In the genomic region with DNA sequence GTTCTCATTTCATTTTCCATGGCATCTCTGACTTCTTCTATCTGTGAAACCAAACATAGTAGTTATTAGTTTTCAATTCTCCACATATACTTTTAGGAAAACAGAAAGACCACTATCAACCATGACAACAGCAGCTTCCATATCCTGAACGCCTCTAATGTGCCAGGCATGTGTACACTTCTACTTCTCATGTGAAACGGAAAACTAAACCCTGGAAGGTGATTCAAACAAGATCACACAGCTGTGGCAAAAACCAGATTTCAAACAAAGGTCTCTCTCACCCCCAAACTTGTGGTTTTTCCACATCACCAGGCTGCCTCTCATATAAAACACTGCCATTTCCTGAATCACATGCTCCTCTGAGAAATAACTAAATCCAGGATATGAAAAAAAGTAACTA, we compare ENCODE assay signal across 25 cellular contexts. TPM values are rescaled to one million over a fixed set of nuclear protein-coding genes. Genes with fewer than 3 reads are reported as not detected.
DNase-seq lines count a peak whose midpoint lies in the region; ATAC-seq, FAIRE-seq and TF ChIP-seq lines count a peak whose summit lies in the region.
"Had no signal": no experiment of that assay in that cellular context is flagged by ENCODE, and none has a peak within 500 bp of the region (broad histone marks: within the 10 kb centered on the region; RNA-seq: fewer than 3 reads in every experiment).

No MANE protein-coding gene starts in this region.

- DNase-seq in HepG2 (ENCODE audit: low spot score), result no peak
- no peak for DNase-seq in right lobe of liver
- DNase-seq in activated CD4-positive, alpha-beta memory T cell treated with anti-CD3 and anti-CD28 coated beads for 36 hours, result no peak
- DNase-seq in iris pigment epithelial cell (ENCODE audit: low read depth), result peak; percentile 12
- DNase-seq in stimulated activated naive CD8-positive, alpha-beta T cell treated with anti-CD3 and anti-CD28 coated beads, Interleukin-15, amount 100 ng/mL, for 72 hours, result no peak
- DNase-seq in GM19239 (ENCODE audit: insufficient read length, low spot score), result no peak
- no peak for DNase-seq in mucosa of descending colon
- DNase-seq: activated CD4-positive, CD25-positive, alpha-beta regulatory T cell; activated CD8-positive, alpha-beta memory T cell treated with anti-CD3 and anti-CD28 coated beads for 24 hours; C1 segment of cervical spinal cord; DND-41; H9; hippocampal formation; NCI-H2171 treated with DMSO at 0.1 percent for 48 hours; NCI-H524 treated with DMSO at 0.1 percent for 48 hours; NK-92 treated with Interleukin-12 subunit alpha and Interleukin-12 subunit beta, amount 100 ng/mL, for 24 hours; SHP77 treated with DMSO at 0.1 percent for 48 hours; stimulated activated CD8-positive, alpha-beta memory T cell treated with anti-CD3 and anti-CD28 coated beads, Interleukin-4, amount 100 ng/mL, for 48 hours; upper lobe of right lung had no signal

- no TSS peak for BruUV-seq in HepG2 (replicated peaks; lab: Mats Ljungman, UMichigan)

- H3K79me2 ChIP-seq in HepG2 (ENCODE audit: insufficient read depth, low read length), result no peaks in the 10 kb centered on the region

- in situ Hi-C loops in HepG2 (cut with HindIII; ENCODE audit: extremely low pct_ligation_motif_present, low pct_unique_long_range_greater_than_20kb), result no loop called here

- H3K36me3 Mint-ChIP-seq in activated CD4-positive, alpha-beta memory T cell treated with anti-CD3 and anti-CD28 coated beads for 36 hours, result peaks cover 53% of the 10 kb centered on the region

- TF ChIP-seq POLR2A in HepG2 (IDR thresholded peaks at IDR 0.05; ENCODE audit: insufficient read depth in 1 of 2, low read depth in 2 of 2, low read length in 2 of 2), result no peak
- no peak for TF ChIP-seq POLR2A in right lobe of liver (IDR thresholded peaks at IDR 0.05)

- peaks cover 6% of the 10 kb centered on the region for H3K4me1 Mint-ChIP-seq in activated CD4-positive, alpha-beta memory T cell treated with anti-CD3 and anti-CD28 coated beads for 36 hours (ENCODE audit: low read depth)
- H3K4me1 Mint-ChIP-seq in stimulated activated naive CD8-positive, alpha-beta T cell treated with anti-CD3 and anti-CD28 coated beads, Interleukin-15, amount 100 ng/mL, for 72 hours, result peaks cover 7% of the 10 kb centered on the region
- H3K4me1 Mint-ChIP-seq: central memory CD8-positive, alpha-beta T cell; nephron had no signal

- POLR2A ChIA-PET in HepG2 (lab: Yijun Ruan, JAX), result no interaction called here
- POLR2A ChIA-PET in activated CD4-positive, alpha-beta memory T cell treated with anti-CD3 and anti-CD28 coated beads for 36 hours (lab: Charles Lee), result interaction anchor here (1.3 kb wide), 1 partner anchor 48 kb away, joined by 3 read pairs; the partner anchor contains the start of gene IMMT

- 98% methylated on average over 2 of the region's 2 CpGs for WGBS in HepG2 (ENCODE audit: low lambda C conversion rate)
- 87% methylated on average over 2 of the region's 2 CpGs for WGBS in right lobe of liver (ENCODE audit: insufficient coverage, low coverage, low lambda C conversion rate, missing lambda C conversion rate)

- H3K27me3 ChIP-seq in HepG2 (ENCODE audit: control insufficient read depth in 1 of 2, insufficient read depth in 2 of 2, low read length in 2 of 2) (no peaks in the 10 kb centered on the region), right lobe of liver (no peaks in the 10 kb centered on the region)
- H3K27me3 ChIP-seq: upper lobe of right lung had no signal

- H3K36me3 ChIP-seq in HepG2 (replicated peaks in 1 of 2; ENCODE audit: control insufficient read depth in 1 of 2, insufficient read depth in 2 of 2, low read length in 2 of 2), result peaks cover 40 to 80% of the 10 kb centered on the region in 2 experiments
- H3K36me3 ChIP-seq in right lobe of liver, result peaks cover 0 to 87% (median 47%) of the 10 kb centered on the region in 4 donors
- H3K36me3 ChIP-seq in mucosa of descending colon (ENCODE audit: low read depth), result peaks cover 15% of the 10 kb centered on the region

- FAIRE-seq in HepG2 (lab: Jason Lieb, UNC) (no peak), GM19239 (lab: Jason Lieb, UNC) (no peak)
- FAIRE-seq: endometrium had no signal

- no peak for TF ChIP-seq RAD21 in HepG2 (CRISPR knock-in tag; IDR thresholded peaks at IDR 0.05)

- no peaks in the 10 kb centered on the region for H4K20me1 ChIP-seq in HepG2 (ENCODE audit: insufficient read depth, low read length)

- TF ChIP-seq CTCF in HepG2 (CRISPR knock-in tag; IDR thresholded peaks at IDR 0.05) (no peak), right lobe of liver (IDR thresholded peaks at IDR 0.05) (no peak), mucosa of descending colon (IDR thresholded peaks at IDR 0.05) (no peak)

- H3K9me3 Mint-ChIP-seq in activated CD4-positive, alpha-beta memory T cell treated with anti-CD3 and anti-CD28 coated beads for 36 hours, result no peaks in the 10 kb centered on the region
- no peaks in the 10 kb centered on the region for H3K9me3 Mint-ChIP-seq in stimulated activated naive CD8-positive, alpha-beta T cell treated with anti-CD3 and anti-CD28 coated beads, Interleukin-15, amount 100 ng/mL, for 72 hours
- H3K9me3 Mint-ChIP-seq: central memory CD8-positive, alpha-beta T cell; H9; nephron had no signal

- H3K4me1 ChIP-seq in HepG2 (ENCODE audit: insufficient read depth, low read length) (no peaks in the 10 kb centered on the region), right lobe of liver (no peaks in the 10 kb centered on the region), mucosa of descending colon (ENCODE audit: low read depth) (no peaks in the 10 kb centered on the region)

- ATAC-seq in HepG2 (no peak), right lobe of liver (no peak), mucosa of descending colon (no peak), GM21423 (IDR thresholded peaks at IDR 0.05; ENCODE audit: unreplicated experiment) (no peak)
- ATAC-seq in stimulated activated naive CD8-positive, alpha-beta T cell treated with anti-CD3 and anti-CD28 coated beads, Interleukin-15, amount 100 ng/mL, for 72 hours, result no peak
- ATAC-seq: left lobe of liver, upper lobe of right lung had no signal

- intact Hi-C loops in HepG2 (cut with micrococcal nuclease; ENCODE audit: unreplicated experiment), result no loop called here
- intact Hi-C loops in right lobe of liver (cut with DNase I), result no loop called here
- intact Hi-C loops in activated CD4-positive, alpha-beta memory T cell treated with anti-CD3 and anti-CD28 coated beads for 36 hours (cut with micrococcal nuclease), result no loop called here
- intact Hi-C loops in mucosa of descending colon (cut with DNase I, micrococcal nuclease), result no loop called here

- H3K9ac ChIP-seq in HepG2 (ENCODE audit: insufficient read depth, low read depth, low read length), result no peak overlapping the region

- no peak overlapping the region for H3K4me2 ChIP-seq in HepG2 (ENCODE audit: low read depth, low read length)
- H3K4me2 ChIP-seq: smooth muscle cell had no signal

- H3K4me3 Mint-ChIP-seq in activated CD4-positive, alpha-beta memory T cell treated with anti-CD3 and anti-CD28 coated beads for 36 hours, result no peak overlapping the region
- no peak overlapping the region for H3K4me3 Mint-ChIP-seq in stimulated activated naive CD8-positive, alpha-beta T cell treated with anti-CD3 and anti-CD28 coated beads, Interleukin-15, amount 100 ng/mL, for 72 hours
- H3K4me3 Mint-ChIP-seq: central memory CD8-positive, alpha-beta T cell; H9; nephron had no signal

- no peaks in the 10 kb centered on the region for H3K27me3 Mint-ChIP-seq in activated CD4-positive, alpha-beta memory T cell treated with anti-CD3 and anti-CD28 coated beads for 36 hours
- no peaks in the 10 kb centered on the region for H3K27me3 Mint-ChIP-seq in stimulated activated naive CD8-positive, alpha-beta T cell treated with anti-CD3 and anti-CD28 coated beads, Interleukin-15, amount 100 ng/mL, for 72 hours
- H3K27me3 Mint-ChIP-seq: central memory CD8-positive, alpha-beta T cell had no signal

- H3K27ac ChIP-seq in HepG2 (ENCODE audit: extremely low read length, insufficient read depth, low read length), result no peak overlapping the region
- H3K27ac ChIP-seq in right lobe of liver, result no peak overlapping the region
- H3K27ac ChIP-seq: upper lobe of right lung had no signal

- H3K9me3 ChIP-seq in HepG2 (ENCODE audit: low read length) (no peaks in the 10 kb centered on the region), right lobe of liver (no peaks in the 10 kb centered on the region), mucosa of descending colon (no peaks in the 10 kb centered on the region)
- H3K9me3 ChIP-seq: upper lobe of right lung had no signal

- no peak for TF ChIP-seq EP300 in HepG2 (IDR thresholded peaks at IDR 0.05; ENCODE audit: low read depth in 2 of 2, low read length in 2 of 2)
- no peak for TF ChIP-seq EP300 in HepG2 (CRISPR knock-in tag; IDR thresholded peaks at IDR 0.05; ENCODE audit: borderline replicate concordance)

- CTCF ChIA-PET in HepG2 (lab: Yijun Ruan, JAX; ENCODE audit: low intra/inter-chr PET ratio, low total read pairs), result no interaction called here
- CTCF ChIA-PET in activated CD4-positive, alpha-beta memory T cell treated with anti-CD3 and anti-CD28 coated beads for 36 hours (lab: Charles Lee), result no interaction called here

- H3K27ac Mint-ChIP-seq in activated CD4-positive, alpha-beta memory T cell treated with anti-CD3 and anti-CD28 coated beads for 36 hours, result peak overlapping the region; percentile 45
- H3K27ac Mint-ChIP-seq in stimulated activated naive CD8-positive, alpha-beta T cell treated with anti-CD3 and anti-CD28 coated beads, Interleukin-15, amount 100 ng/mL, for 72 hours, result peak overlapping the region; percentile 27
- H3K27ac Mint-ChIP-seq: H9, nephron had no signal

- no peak overlapping the region for H3K4me3 ChIP-seq in HepG2 (replicated peaks in 1 of 3; ENCODE audit: insufficient read depth in 1 of 3, low read depth in 2 of 3, low read length in 3 of 3)
- H3K4me3 ChIP-seq in right lobe of liver, result no peak overlapping the region
- H3K4me3 ChIP-seq in mucosa of descending colon, result no peak overlapping the region
- H3K4me3 ChIP-seq: smooth muscle cell, upper lobe of right lung had no signal

- H2AFZ ChIP-seq in HepG2 (ENCODE audit: low read length), result no peak overlapping the region

RNA-seq across cellular contexts. Expression of gene PTCD3, which starts 41.8 kb away (rescaled TPM):
- 309 and 342 TPM in 2 replicates for total RNA-seq in HepG2 (2016; rRNA removed; fragmentation: Illumina TruSeq; extraction: Trizol)
- total RNA-seq in HepG2 (2016; cell fraction: cytosol; rRNA removed; fragmentation: Illumina TruSeq; extraction: Trizol; ENCODE audit: low read depth), result 71.6 and 79.2 TPM in 2 replicates
- total RNA-seq in HepG2 (2016; cell fraction: insoluble cytoplasmic fraction; rRNA removed; fragmentation: Illumina TruSeq; extraction: Trizol), result 310 TPM in 2 replicates
- total RNA-seq in HepG2 (2016; cell fraction: membrane; rRNA removed; fragmentation: Illumina TruSeq; extraction: Trizol), result 58.3 and 77.0 TPM in 2 replicates
- 445 and 480 TPM in 2 replicates for total RNA-seq in HepG2 (2016; cell fraction: nucleus; rRNA removed; fragmentation: Illumina TruSeq; extraction: Trizol)
- 98.5 and 124 TPM in 2 replicates for polyA plus RNA-seq in HepG2 (2011; rRNA removed)
- polyA plus RNA-seq in HepG2 (2011; cell fraction: cytosol; rRNA removed), result 24.5 and 34.9 TPM in 2 replicates
- polyA plus RNA-seq in HepG2 (2011; cell fraction: nucleus; rRNA removed), result 236 and 278 TPM in 2 replicates
- 66.3 and 99.3 TPM in 2 replicates for polyA plus RNA-seq in HepG2 (2012)
- polyA plus RNA-seq in HepG2 (2016; cell fraction: cytosol; fragmentation: Illumina TruSeq; extraction: Trizol; ENCODE audit: low read depth), result 8.5 and 10.5 TPM in 2 replicates
- 166 and 170 TPM in 2 replicates for polyA plus RNA-seq in HepG2 (2016; cell fraction: insoluble cytoplasmic fraction; fragmentation: Illumina TruSeq; extraction: Trizol; ENCODE audit: low read depth)
- polyA plus RNA-seq in HepG2 (2016; cell fraction: membrane; fragmentation: Illumina TruSeq; extraction: Trizol; ENCODE audit: low read depth), result 10.8 and 14.6 TPM in 2 replicates
- polyA plus RNA-seq in HepG2 (2016; cell fraction: nucleus; fragmentation: Illumina TruSeq; extraction: Trizol; ENCODE audit: insufficient read depth, low read depth), result 350 and 370 TPM in 2 replicates
- 87.7 and 177 TPM in 2 replicates for polyA minus RNA-seq in HepG2 (2011; rRNA and poly(A)+ RNA removed; ENCODE audit: low replicate concordance)
- polyA minus RNA-seq in HepG2 (2011; cell fraction: cytosol; rRNA and poly(A)+ RNA removed), result 91.6 and 159 TPM in 2 replicates
- 941 and 2,119 TPM in 2 replicates for polyA minus RNA-seq in HepG2 (2011; cell fraction: nucleus; rRNA and poly(A)+ RNA removed)
- 10 to 100 TPM; 47.6 to 68.2 (median 56.1) TPM for total RNA-seq in right lobe of liver
- total RNA-seq in activated CD4-positive, alpha-beta memory T cell treated with anti-CD3 and anti-CD28 coated beads for 36 hours, result 100 to 1,000 TPM; 172 to 175 TPM
- total RNA-seq in mucosa of descending colon, result 10 to 100 TPM; 89.3 to 90.5 (median 90.4) TPM

RNA-seq across cellular contexts. Expression of gene POLR1A, which starts 42.1 kb away (rescaled TPM):
- total RNA-seq in HepG2 (2016; rRNA removed; fragmentation: Illumina TruSeq; extraction: Trizol) (39.9 and 61.1 TPM in 2 replicates), right lobe of liver (10 to 100 TPM; 12.5 to 19.7 (median 14.4) TPM), mucosa of descending colon (10 to 100 TPM; 22.8 to 29.3 (median 24.3) TPM)
- total RNA-seq in HepG2 (2016; cell fraction: cytosol; rRNA removed; fragmentation: Illumina TruSeq; extraction: Trizol; ENCODE audit: low read depth), result 4.1 and 4.4 TPM in 2 replicates
- 41.0 and 46.9 TPM in 2 replicates for total RNA-seq in HepG2 (2016; cell fraction: insoluble cytoplasmic fraction; rRNA removed; fragmentation: Illumina TruSeq; extraction: Trizol)
- total RNA-seq in HepG2 (2016; cell fraction: membrane; rRNA removed; fragmentation: Illumina TruSeq; extraction: Trizol), result 11.5 and 14.0 TPM in 2 replicates
- total RNA-seq in HepG2 (2016; cell fraction: nucleus; rRNA removed; fragmentation: Illumina TruSeq; extraction: Trizol), result 44.7 and 47.5 TPM in 2 replicates
- polyA plus RNA-seq in HepG2 (2011; rRNA removed), result 6.5 and 7.2 TPM in 2 replicates
- 4.2 and 4.6 TPM in 2 replicates for polyA plus RNA-seq in HepG2 (2011; cell fraction: cytosol; rRNA removed)
- 13.7 and 16.1 TPM in 2 replicates for polyA plus RNA-seq in HepG2 (2011; cell fraction: nucleus; rRNA removed)
- polyA plus RNA-seq in HepG2 (2012), result 13.5 and 22.6 TPM in 2 replicates
- 1.0 TPM in 2 replicates for polyA plus RNA-seq in HepG2 (2016; cell fraction: cytosol; fragmentation: Illumina TruSeq; extraction: Trizol; ENCODE audit: low read depth)
- 14.6 and 20.3 TPM in 2 replicates for polyA plus RNA-seq in HepG2 (2016; cell fraction: insoluble cytoplasmic fraction; fragmentation: Illumina TruSeq; extraction: Trizol; ENCODE audit: low read depth)
- polyA plus RNA-seq in HepG2 (2016; cell fraction: membrane; fragmentation: Illumina TruSeq; extraction: Trizol; ENCODE audit: low read depth), result 2.5 and 3.0 TPM in 2 replicates
- 26.2 and 30.4 TPM in 2 replicates for polyA plus RNA-seq in HepG2 (2016; cell fraction: nucleus; fragmentation: Illumina TruSeq; extraction: Trizol; ENCODE audit: insufficient read depth, low read depth)
- 21.9 and 31.1 TPM in 2 replicates for polyA minus RNA-seq in HepG2 (2011; rRNA and poly(A)+ RNA removed; ENCODE audit: low replicate concordance)
- polyA minus RNA-seq in HepG2 (2011; cell fraction: cytosol; rRNA and poly(A)+ RNA removed), result 18.7 and 22.5 TPM in 2 replicates
- polyA minus RNA-seq in HepG2 (2011; cell fraction: nucleus; rRNA and poly(A)+ RNA removed), result 50.6 and 72.4 TPM in 2 replicates
- total RNA-seq in activated CD4-positive, alpha-beta memory T cell treated with anti-CD3 and anti-CD28 coated beads for 36 hours, result 10 to 100 TPM; 27.2 to 33.8 TPM

RNA-seq across cellular contexts. Expression of gene IMMT, which starts 47.5 kb away (rescaled TPM):
- total RNA-seq in HepG2 (2016; rRNA removed; fragmentation: Illumina TruSeq; extraction: Trizol) (119 and 174 TPM in 2 replicates), right lobe of liver (10 to 100 TPM; 48.9 to 56.9 (median 52.5) TPM), mucosa of descending colon (100 to 1,000 TPM; 106 to 121 (median 107) TPM)
- total RNA-seq in HepG2 (2016; cell fraction: cytosol; rRNA removed; fragmentation: Illumina TruSeq; extraction: Trizol; ENCODE audit: low read depth), result 15.3 and 18.4 TPM in 2 replicates
- total RNA-seq in HepG2 (2016; cell fraction: insoluble cytoplasmic fraction; rRNA removed; fragmentation: Illumina TruSeq; extraction: Trizol), result 120 and 173 TPM in 2 replicates
- 33.8 and 38.5 TPM in 2 replicates for total RNA-seq in HepG2 (2016; cell fraction: membrane; rRNA removed; fragmentation: Illumina TruSeq; extraction: Trizol)
- total RNA-seq in HepG2 (2016; cell fraction: nucleus; rRNA removed; fragmentation: Illumina TruSeq; extraction: Trizol), result 77.7 and 86.2 TPM in 2 replicates
- polyA plus RNA-seq in HepG2 (2011; rRNA removed), result 52.3 and 63.5 TPM in 2 replicates
- 44.9 and 51.8 TPM in 2 replicates for polyA plus RNA-seq in HepG2 (2011; cell fraction: cytosol; rRNA removed)
- 33.6 and 36.1 TPM in 2 replicates for polyA plus RNA-seq in HepG2 (2011; cell fraction: nucleus; rRNA removed)
- polyA plus RNA-seq in HepG2 (2012), result 82.6 and 99.8 TPM in 2 replicates
- polyA plus RNA-seq in HepG2 (2016; cell fraction: cytosol; fragmentation: Illumina TruSeq; extraction: Trizol; ENCODE audit: low read depth), result 12.7 and 14.4 TPM in 2 replicates
- polyA plus RNA-seq in HepG2 (2016; cell fraction: insoluble cytoplasmic fraction; fragmentation: Illumina TruSeq; extraction: Trizol; ENCODE audit: low read depth), result 192 and 195 TPM in 2 replicates
- polyA plus RNA-seq in HepG2 (2016; cell fraction: membrane; fragmentation: Illumina TruSeq; extraction: Trizol; ENCODE audit: low read depth), result 23.3 and 29.6 TPM in 2 replicates
- 110 TPM in 2 replicates for polyA plus RNA-seq in HepG2 (2016; cell fraction: nucleus; fragmentation: Illumina TruSeq; extraction: Trizol; ENCODE audit: insufficient read depth, low read depth)
- polyA minus RNA-seq in HepG2 (2011; rRNA and poly(A)+ RNA removed; ENCODE audit: low replicate concordance), result 58.1 and 76.7 TPM in 2 replicates
- 66.1 and 82.3 TPM in 2 replicates for polyA minus RNA-seq in HepG2 (2011; cell fraction: cytosol; rRNA and poly(A)+ RNA removed)
- polyA minus RNA-seq in HepG2 (2011; cell fraction: nucleus; rRNA and poly(A)+ RNA removed), result 88.0 and 90.4 TPM in 2 replicates
- total RNA-seq in activated CD4-positive, alpha-beta memory T cell treated with anti-CD3 and anti-CD28 coated beads for 36 hours, result 100 to 1,000 TPM; 170 to 172 TPM

RNA-seq across cellular contexts. Expression of gene MRPL35, which starts 51.5 kb away (rescaled TPM):
- 97.1 and 152 TPM in 2 replicates for total RNA-seq in HepG2 (2016; rRNA removed; fragmentation: Illumina TruSeq; extraction: Trizol)
- total RNA-seq in HepG2 (2016; cell fraction: cytosol; rRNA removed; fragmentation: Illumina TruSeq; extraction: Trizol; ENCODE audit: low read depth), result 25.4 and 27.6 TPM in 2 replicates
- 97.8 and 161 TPM in 2 replicates for total RNA-seq in HepG2 (2016; cell fraction: insoluble cytoplasmic fraction; rRNA removed; fragmentation: Illumina TruSeq; extraction: Trizol)
- total RNA-seq in HepG2 (2016; cell fraction: membrane; rRNA removed; fragmentation: Illumina TruSeq; extraction: Trizol), result 21.6 and 28.9 TPM in 2 replicates
- total RNA-seq in HepG2 (2016; cell fraction: nucleus; rRNA removed; fragmentation: Illumina TruSeq; extraction: Trizol), result 35.9 and 40.2 TPM in 2 replicates
- 80.5 and 86.1 TPM in 2 replicates for polyA plus RNA-seq in HepG2 (2011; rRNA removed)
- 62.3 and 68.7 TPM in 2 replicates for polyA plus RNA-seq in HepG2 (2011; cell fraction: cytosol; rRNA removed)
- polyA plus RNA-seq in HepG2 (2011; cell fraction: nucleus; rRNA removed), result 40.2 and 46.3 TPM in 2 replicates
- polyA plus RNA-seq in HepG2 (2012), result 31.5 and 48.9 TPM in 2 replicates
- 21.8 and 23.1 TPM in 2 replicates for polyA plus RNA-seq in HepG2 (2016; cell fraction: cytosol; fragmentation: Illumina TruSeq; extraction: Trizol; ENCODE audit: low read depth)
- polyA plus RNA-seq in HepG2 (2016; cell fraction: insoluble cytoplasmic fraction; fragmentation: Illumina TruSeq; extraction: Trizol; ENCODE audit: low read depth), result 148 and 150 TPM in 2 replicates
- polyA plus RNA-seq in HepG2 (2016; cell fraction: membrane; fragmentation: Illumina TruSeq; extraction: Trizol; ENCODE audit: low read depth), result 17.2 and 19.6 TPM in 2 replicates
- 55.3 and 64.5 TPM in 2 replicates for polyA plus RNA-seq in HepG2 (2016; cell fraction: nucleus; fragmentation: Illumina TruSeq; extraction: Trizol; ENCODE audit: insufficient read depth, low read depth)
- polyA minus RNA-seq in HepG2 (2011; rRNA and poly(A)+ RNA removed; ENCODE audit: low replicate concordance), result 143 and 152 TPM in 2 replicates
- polyA minus RNA-seq in HepG2 (2011; cell fraction: cytosol; rRNA and poly(A)+ RNA removed), result 21.9 and 30.4 TPM in 2 replicates
- polyA minus RNA-seq in HepG2 (2011; cell fraction: nucleus; rRNA and poly(A)+ RNA removed), result 27.9 and 35.1 TPM in 2 replicates
- 10 to 100 TPM; 21.1 to 42.2 (median 24.1) TPM for total RNA-seq in right lobe of liver
- total RNA-seq in activated CD4-positive, alpha-beta memory T cell treated with anti-CD3 and anti-CD28 coated beads for 36 hours, result 10 to 100 TPM; 68.6 to 72.4 TPM
- total RNA-seq in mucosa of descending colon, result 10 to 100 TPM; 61.6 to 86.7 (median 75.3) TPM
